ENCODE assay signal across 16 cellular contexts in genomic region chr12:9073077-9073476, GRCh38. TPM values are rescaled to one million over a fixed set of nuclear protein-coding genes. Genes with fewer than 3 reads are reported as not detected.
DNase-seq lines count a peak whose midpoint lies in the region; ATAC-seq and TF ChIP-seq lines count a peak whose summit lies in the region.
"Had no signal": no experiment of that assay in that cellular context is flagged by ENCODE, and none has a peak within 500 bp of the region (broad histone marks: within the 10 kb centered on the region; RNA-seq: fewer than 3 reads in every experiment).

No MANE protein-coding gene starts in this region.

- H3K4me3 ChIP-seq in heart left ventricle, result no peak overlapping the region
- no peak overlapping the region for H3K4me3 ChIP-seq in right cardiac atrium (ENCODE audit: low read length)
- H3K4me3 ChIP-seq in right lobe of liver, result no peak overlapping the region
- H3K4me3 ChIP-seq: BLaER1 treated with 17β-estradiol and CSF1 and Interleukin-3, amounts not matched to agents 10 nM and 100 nM had no signal

- no peaks in the 10 kb centered on the region for H3K27me3 ChIP-seq in heart left ventricle
- no peaks in the 10 kb centered on the region for H3K27me3 ChIP-seq in right cardiac atrium (ENCODE audit: control insufficient read depth, insufficient read depth)
- H3K27me3 ChIP-seq in right lobe of liver, result no peaks in the 10 kb centered on the region
- H3K27me3 ChIP-seq: BLaER1 treated with 17β-estradiol and CSF1 and Interleukin-3, amounts not matched to agents 10 nM and 100 nM had no signal

- ATAC-seq in heart left ventricle (peak in 3 of 4 donors; percentile 73 to 78 (median 74)), right cardiac atrium (peak; percentile 37 to 70), right lobe of liver (peak; percentile 69 to 94 (median 84)), GM21447 (IDR thresholded peaks at IDR 0.05; ENCODE audit: unreplicated experiment) (no peak)

- H3K4me1 ChIP-seq in heart left ventricle (peaks cover 0 to 11% (median 0%) of the 10 kb centered on the region in 12 donors), right cardiac atrium (ENCODE audit: control insufficient read depth, insufficient read depth, low read length) (peaks cover 2% of the 10 kb centered on the region), right lobe of liver (peaks cover 0 to 77% (median 13%) of the 10 kb centered on the region in 4 donors)
- H3K4me1 ChIP-seq: BLaER1 treated with 17β-estradiol and CSF1 and Interleukin-3, amounts not matched to agents 10 nM and 100 nM had no signal

- TF ChIP-seq CTCF in heart left ventricle (IDR thresholded peaks at IDR 0.05) (no peak), right lobe of liver (IDR thresholded peaks at IDR 0.05) (no peak)

- H3K27ac ChIP-seq in heart left ventricle (peak overlapping the region in 3 of 12 donors; percentile 2 to 18 (median 12)), right cardiac atrium (ENCODE audit: low read length) (no peak overlapping the region), right lobe of liver (peak overlapping the region; percentile 45 to 73 (median 71))
- H3K27ac ChIP-seq: BLaER1 treated with 17β-estradiol and CSF1 and Interleukin-3, amounts not matched to agents 10 nM and 100 nM had no signal

- no peak for TF ChIP-seq POLR2A in heart left ventricle (IDR thresholded peaks at IDR 0.05)
- no peak for TF ChIP-seq POLR2A in right lobe of liver (IDR thresholded peaks at IDR 0.05)

- H3K9me3 ChIP-seq in heart left ventricle (no peaks in the 10 kb centered on the region), right cardiac atrium (ENCODE audit: control insufficient read depth, low read length) (no peaks in the 10 kb centered on the region), right lobe of liver (no peaks in the 10 kb centered on the region)
- H3K9me3 ChIP-seq: BLaER1 treated with 17β-estradiol and CSF1 and Interleukin-3, amounts not matched to agents 10 nM and 100 nM had no signal

- H3K36me3 ChIP-seq in heart left ventricle, result peaks cover 5 to 100% (median 100%) of the 10 kb centered on the region in 9 donors
- H3K36me3 ChIP-seq in right lobe of liver, result peaks cover 23 to 98% (median 40%) of the 10 kb centered on the region in 4 donors

- DNase-seq in heart left ventricle (no peak), cardiac septum (ENCODE audit: low spot score) (no peak), right cardiac atrium (no peak), right lobe of liver (peak in 1 of 3 donors; percentile 70), NCI-H2227 (lab: John Stamatoyannopoulos, UW; ENCODE audit: unreplicated experiment) (no peak)
- no peak for DNase-seq in activated CD4-positive, alpha-beta T cell treated with anti-CD3 and anti-CD28 coated beads, Interleukin-2, amount 50 U/mL, for 1 hour
- DNase-seq: ACHN; CD4-positive, CD25-positive, alpha-beta regulatory T cell; DMS53; GF-D8; HCEC 1CT; HFFc6 had no signal

- intact Hi-C loops in heart left ventricle (cut with DNase I) (loop anchor here in 1 of 10 donors (5.0 kb wide), 1 partner anchor 39 kb away; no protein-coding TSS in a partner anchor), cardiac septum (cut with DNase I) (no loop called here), right cardiac atrium (cut with DNase I) (no loop called here), right lobe of liver (cut with DNase I) (no loop called here)

RNA-seq across cellular contexts. Expression of gene A2M, which starts 42.6 kb away (rescaled TPM):
- total RNA-seq in heart left ventricle, result 1,000 to 10,000 TPM in 1 of 9 donors, 100 to 1,000 TPM in 8; 292 to 1,706 (median 520) TPM
- 100 to 1,000 TPM; 133 to 183 TPM for polyA plus RNA-seq in heart left ventricle
- total RNA-seq in cardiac septum, result 588 TPM
- 100 to 1,000 TPM; 422 to 604 (median 514) TPM for total RNA-seq in right cardiac atrium
- 165 TPM for polyA plus RNA-seq in right cardiac atrium
- total RNA-seq in right lobe of liver, result 1,000 to 10,000 TPM in 5 of 6 experiments, 100 to 1,000 TPM in 1; 978 to 3,352 (median 2,507) TPM
- total RNA-seq: A172; CD4-positive, CD25-positive, alpha-beta regulatory T cell; H1 had no signal
- polyA plus RNA-seq: CD4-positive, CD25-positive, alpha-beta regulatory T cell had no signal
